ENCODE assay signal across 20 cellular contexts in the genomic region with DNA sequence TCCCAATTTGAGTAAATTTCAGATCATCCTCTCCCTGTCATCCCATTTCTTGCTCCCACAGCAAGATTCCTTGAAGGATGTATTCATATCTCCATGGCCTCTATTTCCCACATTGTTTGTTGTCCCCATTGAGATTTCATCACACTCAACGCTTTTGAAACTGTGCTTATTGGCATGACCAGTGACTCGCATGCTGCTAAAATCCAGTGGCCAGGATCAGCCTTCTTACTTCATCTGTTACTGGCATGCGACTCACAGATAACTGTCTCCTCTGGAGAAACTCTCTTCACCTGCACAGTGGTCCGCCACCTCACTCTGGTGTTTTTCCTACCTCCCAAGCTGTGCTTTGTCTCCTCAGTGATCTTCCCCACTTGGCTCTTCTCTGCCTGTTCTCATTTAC.
DNase-seq lines count a peak whose midpoint lies in the region; ATAC-seq and TF ChIP-seq lines count a peak whose summit lies in the region.
"Had no signal": no experiment of that assay in that cellular context is flagged by ENCODE, and none has a peak within 500 bp of the region (broad histone marks: within the 10 kb centered on the region; RNA-seq: fewer than 3 reads in every experiment).

No MANE protein-coding gene starts in this region.

- no peaks in the 10 kb centered on the region for H3K27me3 ChIP-seq in left ventricle myocardium inferior (ENCODE audit: low read depth)
- H3K27me3 ChIP-seq: sigmoid colon had no signal

- H3K4me3 ChIP-seq in fibroblast of mammary gland (ENCODE audit: control insufficient read depth, low read depth, low read length) (no peak overlapping the region), left ventricle myocardium inferior (no peak overlapping the region)
- H3K4me3 ChIP-seq: sigmoid colon, SJSA1, thoracic aorta had no signal

- ATAC-seq in HG03439 (IDR thresholded peaks at IDR 0.05; ENCODE audit: unreplicated experiment) (no peak), GM21825 (IDR thresholded peaks at IDR 0.05; ENCODE audit: unreplicated experiment) (no peak)
- ATAC-seq: Panc1 had no signal

- no peak overlapping the region for H3K27ac ChIP-seq in left ventricle myocardium inferior (replicated peaks)
- H3K27ac ChIP-seq: parathyroid adenoma, sigmoid colon, SJSA1, thoracic aorta had no signal

- no peaks in the 10 kb centered on the region for H3K36me3 ChIP-seq in left ventricle myocardium inferior
- H3K36me3 ChIP-seq: sigmoid colon, SJSA1, thoracic aorta had no signal

- peaks cover 13% of the 10 kb centered on the region for H3K4me1 ChIP-seq in left ventricle myocardium inferior
- H3K4me1 ChIP-seq: parathyroid adenoma, sigmoid colon, SJSA1 had no signal

- peaks cover 15% of the 10 kb centered on the region for H3K9me3 ChIP-seq in left ventricle myocardium inferior (replicated peaks)
- H3K9me3 ChIP-seq: SJSA1, thoracic aorta had no signal

- DNase-seq in EH (ENCODE audit: low read depth) (peak; percentile 54), M059J (ENCODE audit: low read depth) (peak; percentile 34), fibroblast of mammary gland (ENCODE audit: low read depth) (peak; percentile 69), renal cortical epithelial cell (ENCODE audit: low read depth) (peak; percentile 51), left ventricle myocardium inferior (no peak)
- DNase-seq: activated CD4-positive, alpha-beta T cell treated with anti-CD3 and anti-CD28 coated beads for 4 hours; activated naive CD8-positive, alpha-beta T cell treated with anti-CD3 and anti-CD28 coated beads for 36 hours; AML-193; DMS79 treated with DMSO at 0.1 percent for 48 hours; KBM-7; NCI-H1105; NCI-H2081; NCI-H510A; sigmoid colon had no signal

- intact Hi-C loops in left ventricle myocardium inferior (cut with micrococcal nuclease): no loop called here

- no peak for TF ChIP-seq CTCF in fibroblast of mammary gland (conservative IDR thresholded peaks at IDR 0.05; ENCODE audit: control insufficient read depth, insufficient read depth, low read depth, low read length)
- TF ChIP-seq CTCF in left ventricle myocardium inferior (IDR thresholded peaks at IDR 0.05; ENCODE audit: borderline replicate concordance): no peak
